ENCODE assay signal across 21 cellular contexts in genomic region chr2:236654496-236654895, GRCh38.
DNase-seq lines count a peak whose midpoint lies in the region; FAIRE-seq and TF ChIP-seq lines count a peak whose summit lies in the region.
"Had no signal": no experiment of that assay in that cellular context is flagged by ENCODE, and none has a peak within 500 bp of the region (broad histone marks: within the 10 kb centered on the region; RNA-seq: fewer than 3 reads in every experiment).

No MANE protein-coding gene starts in this region.

- peak; percentile 37 for DNase-seq in activated CD8-positive, alpha-beta memory T cell treated with anti-CD3 and anti-CD28 coated beads for 24 hours
- no peak for DNase-seq in activated CD8-positive, alpha-beta memory T cell treated with anti-CD3 and anti-CD28 coated beads, Interleukin-2, amount 50 U/mL, for 4 hours
- DNase-seq in kidney (peak; percentile 37), osteocyte (ENCODE audit: extremely low spot score, unreplicated experiment) (peak; percentile 62), ureter (ENCODE audit: low spot score) (peak; percentile 36), NCI-H1436 treated with DMSO at 0.1 percent for 48 hours (lab: John Stamatoyannopoulos, UW) (no peak), OCI-M2 (lab: John Stamatoyannopoulos, UW; ENCODE audit: unreplicated experiment) (no peak)
- DNase-seq in activated CD4-positive, CD25-positive, alpha-beta regulatory T cell treated with anti-CD3 and anti-CD28 coated beads, Interleukin-2, amount 50 U/mL, for 72 hours, result no peak
- DNase-seq: 8988T; CD8-positive, alpha-beta memory T cell; Karpas-422; NCI-H1417; NCI-H187; NCI-H2107; NCI-H446 treated with DMSO at 0.1 percent for 48 hours; NCI-H526 treated with DMSO at 0.1 percent for 48 hours; OCI-M1; Right ventricle myocardium superior had no signal

- H3K9me3 Mint-ChIP-seq in osteocyte (ENCODE audit: unreplicated experiment), result peaks cover 7% of the 10 kb centered on the region

- H3K27ac Mint-ChIP-seq in osteocyte (ENCODE audit: unreplicated experiment), result no peak overlapping the region
- H3K27ac Mint-ChIP-seq: CD8-positive, alpha-beta memory T cell had no signal

- no peaks in the 10 kb centered on the region for H3K27me3 Mint-ChIP-seq in osteocyte (ENCODE audit: unreplicated experiment)

- H3K4me1 ChIP-seq in kidney (ENCODE audit: control insufficient read depth in 1 of 2, insufficient read depth in 1 of 2, low read depth in 1 of 2, low read length in 2 of 2), result no peaks in the 10 kb centered on the region

- no peak for TF ChIP-seq CTCF in kidney (IDR thresholded peaks at IDR 0.05; ENCODE audit: borderline replicate concordance, extremely low read depth, insufficient read depth)
- TF ChIP-seq CTCF in osteocyte (IDR thresholded peaks at IDR 0.05), result no peak

- no peak overlapping the region for H3K9ac ChIP-seq in kidney (ENCODE audit: low read length in 2 of 2)

- no peak overlapping the region for H3K4me3 ChIP-seq in kidney (ENCODE audit: low read length in 2 of 2)

- H3K4me1 Mint-ChIP-seq in osteocyte (ENCODE audit: unreplicated experiment), result peaks cover 8% of the 10 kb centered on the region
- H3K4me1 Mint-ChIP-seq: CD8-positive, alpha-beta memory T cell had no signal

- no peak overlapping the region for H3K27ac ChIP-seq in kidney (ENCODE audit: low read depth in 2 of 2, low read length in 2 of 2)
- H3K27ac ChIP-seq: C4-2B had no signal

- H3K36me3 Mint-ChIP-seq in osteocyte (ENCODE audit: unreplicated experiment), result no peaks in the 10 kb centered on the region
- H3K36me3 Mint-ChIP-seq: CD8-positive, alpha-beta memory T cell had no signal

- H3K36me3 ChIP-seq in kidney (ENCODE audit: control insufficient read depth in 1 of 2, insufficient read depth in 2 of 2, low read length in 2 of 2), result no peaks in the 10 kb centered on the region

- intact Hi-C loops in kidney (cut with DNase I), result no loop called here

- FAIRE-seq in kidney (lab: Jason Lieb, UNC), result no peak
- FAIRE-seq: GM19239, H54 had no signal

- no peak overlapping the region for H3K4me3 Mint-ChIP-seq in osteocyte (ENCODE audit: unreplicated experiment)
- H3K4me3 Mint-ChIP-seq: CD8-positive, alpha-beta memory T cell had no signal

- H3K9me3 ChIP-seq in kidney (ENCODE audit: control insufficient read depth in 1 of 2, low read length in 2 of 2), result no peaks in the 10 kb centered on the region

Comparison
In these comparisons a context has a peak if more than half of its experiments do, and no peak if none do; other contexts are left out.
1. DNase-seq: peak in activated CD8-positive, alpha-beta memory T cell treated with anti-CD3 and anti-CD28 coated beads for 24 hours (single experiment), kidney (single experiment), osteocyte (single experiment) and ureter (single experiment); none in activated CD8-positive, alpha-beta memory T cell treated with anti-CD3 and anti-CD28 coated beads, Interleukin-2, amount 50 U/mL, for 4 hours (single experiment), NCI-H1436 treated with DMSO at 0.1 percent for 48 hours (single experiment), activated CD4-positive, CD25-positive, alpha-beta regulatory T cell treated with anti-CD3 and anti-CD28 coated beads, Interleukin-2, amount 50 U/mL, for 72 hours (single experiment) and OCI-M2 (single experiment).